ENCODE assay signal across 1 cellular context in the genomic region with DNA sequence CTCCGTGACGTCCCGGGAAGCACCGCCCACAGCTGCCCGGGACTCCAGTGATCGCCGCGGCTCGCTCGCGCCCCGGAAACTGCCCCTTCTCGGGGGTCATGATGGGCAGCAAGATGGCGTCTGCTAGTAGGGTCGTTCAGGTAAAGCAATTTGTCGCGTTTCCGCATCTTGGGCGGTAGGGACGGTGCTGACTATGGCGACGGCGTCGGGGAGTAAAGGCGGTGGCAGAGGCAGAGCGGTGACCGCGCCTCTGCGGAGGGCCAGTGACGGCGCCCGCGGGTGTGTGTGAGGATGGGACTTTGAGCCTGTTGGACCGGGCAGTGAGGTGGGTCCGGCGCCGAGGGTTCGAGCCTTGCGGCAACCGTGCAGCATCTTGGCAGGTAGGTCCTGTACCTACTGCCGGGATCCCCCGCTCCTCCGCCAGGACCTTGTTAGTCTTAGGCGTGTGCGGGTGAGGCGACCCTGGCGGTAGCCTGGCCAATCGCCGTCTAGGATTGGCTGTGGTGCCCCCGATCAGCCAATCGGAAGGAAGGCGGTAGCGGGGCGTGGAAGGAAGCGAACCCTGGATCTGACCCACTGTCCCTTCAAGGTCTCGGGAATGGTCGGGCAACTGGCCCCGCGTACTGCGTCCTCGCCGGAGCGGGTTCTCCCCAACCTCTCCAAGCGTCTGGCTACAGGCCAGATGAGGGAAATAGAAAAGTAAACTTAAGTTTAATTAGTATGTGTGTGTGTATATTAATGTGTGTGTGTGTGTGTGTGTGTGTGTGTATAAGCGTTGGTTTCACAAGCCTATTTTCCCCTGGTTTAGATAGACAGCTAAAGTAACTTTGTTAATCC.
A peak's percentile ranks its signal among the peaks of the same experiment; 100 is the strongest.
TF ChIP-seq lines count a peak whose summit lies in the region.

No MANE protein-coding gene starts in this region.

TF ChIP-seq in HEK293, 187 proteins besides CTCF, POLR2A, EP300 and RAD21 (continued from another document and continues in another):
- peak; percentile 78 for TF ChIP-seq KLF9 (tag by site-specific recombination; IDR thresholded peaks at IDR 0.05; ENCODE audit: low read depth)
- peak; percentile 69 for TF ChIP-seq ZFHX2 (tag by site-specific recombination; conservative IDR thresholded peaks at IDR 0.05)
- TF ChIP-seq ZNF626 (tag by site-specific recombination; IDR thresholded peaks at IDR 0.05): no peak
- TF ChIP-seq SP7 (tag by site-specific recombination; IDR thresholded peaks at IDR 0.05): peak; percentile 84
- TF ChIP-seq, protein P1, sequence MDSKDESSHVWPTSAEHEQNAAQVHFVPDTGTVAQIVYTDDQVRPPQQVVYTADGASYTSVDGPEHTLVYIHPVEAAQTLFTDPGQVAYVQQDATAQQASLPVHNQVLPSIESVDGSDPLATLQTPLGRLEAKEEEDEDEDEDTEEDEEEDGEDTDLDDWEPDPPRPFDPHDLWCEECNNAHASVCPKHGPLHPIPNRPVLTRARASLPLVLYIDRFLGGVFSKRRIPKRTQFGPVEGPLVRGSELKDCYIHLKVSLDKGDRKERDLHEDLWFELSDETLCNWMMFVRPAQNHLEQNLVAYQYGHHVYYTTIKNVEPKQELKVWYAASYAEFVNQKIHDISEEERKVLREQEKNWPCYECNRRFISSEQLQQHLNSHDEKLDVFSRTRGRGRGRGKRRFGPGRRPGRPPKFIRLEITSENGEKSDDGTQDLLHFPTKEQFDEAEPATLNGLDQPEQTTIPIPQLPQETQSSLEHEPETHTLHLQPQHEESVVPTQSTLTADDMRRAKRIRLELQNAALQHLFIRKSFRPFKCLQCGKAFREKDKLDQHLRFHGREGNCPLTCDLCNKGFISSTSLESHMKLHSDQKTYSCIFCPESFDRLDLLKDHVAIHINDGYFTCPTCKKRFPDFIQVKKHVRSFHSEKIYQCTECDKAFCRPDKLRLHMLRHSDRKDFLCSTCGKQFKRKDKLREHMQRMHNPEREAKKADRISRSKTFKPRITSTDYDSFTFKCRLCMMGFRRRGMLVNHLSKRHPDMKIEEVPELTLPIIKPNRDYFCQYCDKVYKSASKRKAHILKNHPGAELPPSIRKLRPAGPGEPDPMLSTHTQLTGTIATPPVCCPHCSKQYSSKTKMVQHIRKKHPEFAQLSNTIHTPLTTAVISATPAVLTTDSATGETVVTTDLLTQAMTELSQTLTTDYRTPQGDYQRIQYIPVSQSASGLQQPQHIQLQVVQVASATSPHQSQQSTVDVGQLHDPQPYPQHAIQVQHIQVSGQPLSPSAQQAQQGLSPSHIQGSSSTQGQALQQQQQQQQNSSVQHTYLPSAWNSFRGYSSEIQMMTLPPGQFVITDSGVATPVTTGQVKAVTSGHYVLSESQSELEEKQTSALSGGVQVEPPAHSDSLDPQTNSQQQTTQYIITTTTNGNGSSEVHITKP (tag by site-specific recombination; IDR thresholded peaks at IDR 0.05): peak; percentile 64
- TF ChIP-seq, protein P2, sequence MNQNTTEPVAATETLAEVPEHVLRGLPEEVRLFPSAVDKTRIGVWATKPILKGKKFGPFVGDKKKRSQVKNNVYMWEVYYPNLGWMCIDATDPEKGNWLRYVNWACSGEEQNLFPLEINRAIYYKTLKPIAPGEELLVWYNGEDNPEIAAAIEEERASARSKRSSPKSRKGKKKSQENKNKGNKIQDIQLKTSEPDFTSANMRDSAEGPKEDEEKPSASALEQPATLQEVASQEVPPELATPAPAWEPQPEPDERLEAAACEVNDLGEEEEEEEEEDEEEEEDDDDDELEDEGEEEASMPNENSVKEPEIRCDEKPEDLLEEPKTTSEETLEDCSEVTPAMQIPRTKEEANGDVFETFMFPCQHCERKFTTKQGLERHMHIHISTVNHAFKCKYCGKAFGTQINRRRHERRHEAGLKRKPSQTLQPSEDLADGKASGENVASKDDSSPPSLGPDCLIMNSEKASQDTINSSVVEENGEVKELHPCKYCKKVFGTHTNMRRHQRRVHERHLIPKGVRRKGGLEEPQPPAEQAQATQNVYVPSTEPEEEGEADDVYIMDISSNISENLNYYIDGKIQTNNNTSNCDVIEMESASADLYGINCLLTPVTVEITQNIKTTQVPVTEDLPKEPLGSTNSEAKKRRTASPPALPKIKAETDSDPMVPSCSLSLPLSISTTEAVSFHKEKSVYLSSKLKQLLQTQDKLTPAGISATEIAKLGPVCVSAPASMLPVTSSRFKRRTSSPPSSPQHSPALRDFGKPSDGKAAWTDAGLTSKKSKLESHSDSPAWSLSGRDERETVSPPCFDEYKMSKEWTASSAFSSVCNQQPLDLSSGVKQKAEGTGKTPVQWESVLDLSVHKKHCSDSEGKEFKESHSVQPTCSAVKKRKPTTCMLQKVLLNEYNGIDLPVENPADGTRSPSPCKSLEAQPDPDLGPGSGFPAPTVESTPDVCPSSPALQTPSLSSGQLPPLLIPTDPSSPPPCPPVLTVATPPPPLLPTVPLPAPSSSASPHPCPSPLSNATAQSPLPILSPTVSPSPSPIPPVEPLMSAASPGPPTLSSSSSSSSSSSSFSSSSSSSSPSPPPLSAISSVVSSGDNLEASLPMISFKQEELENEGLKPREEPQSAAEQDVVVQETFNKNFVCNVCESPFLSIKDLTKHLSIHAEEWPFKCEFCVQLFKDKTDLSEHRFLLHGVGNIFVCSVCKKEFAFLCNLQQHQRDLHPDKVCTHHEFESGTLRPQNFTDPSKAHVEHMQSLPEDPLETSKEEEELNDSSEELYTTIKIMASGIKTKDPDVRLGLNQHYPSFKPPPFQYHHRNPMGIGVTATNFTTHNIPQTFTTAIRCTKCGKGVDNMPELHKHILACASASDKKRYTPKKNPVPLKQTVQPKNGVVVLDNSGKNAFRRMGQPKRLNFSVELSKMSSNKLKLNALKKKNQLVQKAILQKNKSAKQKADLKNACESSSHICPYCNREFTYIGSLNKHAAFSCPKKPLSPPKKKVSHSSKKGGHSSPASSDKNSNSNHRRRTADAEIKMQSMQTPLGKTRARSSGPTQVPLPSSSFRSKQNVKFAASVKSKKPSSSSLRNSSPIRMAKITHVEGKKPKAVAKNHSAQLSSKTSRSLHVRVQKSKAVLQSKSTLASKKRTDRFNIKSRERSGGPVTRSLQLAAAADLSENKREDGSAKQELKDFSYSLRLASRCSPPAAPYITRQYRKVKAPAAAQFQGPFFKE (tag by site-specific recombination; IDR thresholded peaks at IDR 0.05; ENCODE audit: borderline replicate concordance): no peak
- TF ChIP-seq ZBTB48 (tag by site-specific recombination; IDR thresholded peaks at IDR 0.05): peak; percentile 93
- no peak for TF ChIP-seq ZNF211 (tag by site-specific recombination; IDR thresholded peaks at IDR 0.05; ENCODE audit: low read depth)
- TF ChIP-seq ZNF423 (tag by site-specific recombination; IDR thresholded peaks at IDR 0.05): peak; percentile 97
- TF ChIP-seq, protein P3, sequence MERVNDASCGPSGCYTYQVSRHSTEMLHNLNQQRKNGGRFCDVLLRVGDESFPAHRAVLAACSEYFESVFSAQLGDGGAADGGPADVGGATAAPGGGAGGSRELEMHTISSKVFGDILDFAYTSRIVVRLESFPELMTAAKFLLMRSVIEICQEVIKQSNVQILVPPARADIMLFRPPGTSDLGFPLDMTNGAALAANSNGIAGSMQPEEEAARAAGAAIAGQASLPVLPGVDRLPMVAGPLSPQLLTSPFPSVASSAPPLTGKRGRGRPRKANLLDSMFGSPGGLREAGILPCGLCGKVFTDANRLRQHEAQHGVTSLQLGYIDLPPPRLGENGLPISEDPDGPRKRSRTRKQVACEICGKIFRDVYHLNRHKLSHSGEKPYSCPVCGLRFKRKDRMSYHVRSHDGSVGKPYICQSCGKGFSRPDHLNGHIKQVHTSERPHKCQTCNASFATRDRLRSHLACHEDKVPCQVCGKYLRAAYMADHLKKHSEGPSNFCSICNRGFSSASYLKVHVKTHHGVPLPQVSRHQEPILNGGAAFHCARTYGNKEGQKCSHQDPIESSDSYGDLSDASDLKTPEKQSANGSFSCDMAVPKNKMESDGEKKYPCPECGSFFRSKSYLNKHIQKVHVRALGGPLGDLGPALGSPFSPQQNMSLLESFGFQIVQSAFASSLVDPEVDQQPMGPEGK (tag by site-specific recombination; IDR thresholded peaks at IDR 0.05): peak; percentile 90
- TF ChIP-seq KLF7 (tag by site-specific recombination; IDR thresholded peaks at IDR 0.05; ENCODE audit: borderline replicate concordance): peak; percentile 66; the same call in 1 of the 2 replicates
- TF ChIP-seq SP2 (tag by site-specific recombination; IDR thresholded peaks at IDR 0.05): peak; percentile 88
- peak; percentile 9; the same call in 1 of the 2 replicates for TF ChIP-seq ZNF10 (tag by site-specific recombination; IDR thresholded peaks at IDR 0.05)
- TF ChIP-seq, protein P4, sequence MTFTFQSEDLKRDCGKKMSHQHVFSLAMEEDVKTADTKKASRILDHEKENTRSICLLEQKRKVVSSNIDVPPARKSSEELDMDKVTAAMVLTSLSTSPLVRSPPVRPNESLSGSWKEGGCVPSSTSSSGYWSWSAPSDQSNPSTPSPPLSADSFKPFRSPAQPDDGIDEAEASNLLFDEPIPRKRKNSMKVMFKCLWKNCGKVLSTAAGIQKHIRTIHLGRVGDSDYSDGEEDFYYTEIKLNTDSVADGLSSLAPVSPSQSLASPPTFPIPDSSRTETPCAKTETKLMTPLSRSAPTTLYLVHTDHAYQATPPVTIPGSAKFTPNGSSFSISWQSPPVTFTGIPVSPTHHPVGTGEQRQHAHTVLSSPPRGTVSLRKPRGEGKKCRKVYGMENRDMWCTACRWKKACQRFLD (tag by site-specific recombination; IDR thresholded peaks at IDR 0.05): no peak
- TF ChIP-seq IKZF3 (tag by site-specific recombination; IDR thresholded peaks at IDR 0.05): no peak
- no peak for TF ChIP-seq ZNF792 (tag by site-specific recombination; IDR thresholded peaks at IDR 0.05)
- TF ChIP-seq ZNF239 (tag by site-specific recombination; IDR thresholded peaks at IDR 0.05): 0 out of 2 replicates have a peak, but pooled peaks have one; percentile 58
- peak; percentile 27; the same call in 1 of the 2 replicates for TF ChIP-seq OVOL3 (tag by site-specific recombination; IDR thresholded peaks at IDR 0.05)
- TF ChIP-seq, protein P5, sequence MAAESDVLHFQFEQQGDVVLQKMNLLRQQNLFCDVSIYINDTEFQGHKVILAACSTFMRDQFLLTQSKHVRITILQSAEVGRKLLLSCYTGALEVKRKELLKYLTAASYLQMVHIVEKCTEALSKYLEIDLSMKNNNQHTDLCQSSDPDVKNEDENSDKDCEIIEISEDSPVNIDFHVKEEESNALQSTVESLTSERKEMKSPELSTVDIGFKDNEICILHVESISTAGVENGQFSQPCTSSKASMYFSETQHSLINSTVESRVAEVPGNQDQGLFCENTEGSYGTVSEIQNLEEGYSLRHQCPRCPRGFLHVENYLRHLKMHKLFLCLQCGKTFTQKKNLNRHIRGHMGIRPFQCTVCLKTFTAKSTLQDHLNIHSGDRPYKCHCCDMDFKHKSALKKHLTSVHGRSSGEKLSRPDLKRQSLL (tag by site-specific recombination; IDR thresholded peaks at IDR 0.05): 0 out of 2 replicates have a peak, but pooled peaks have one; percentile 12
- TF ChIP-seq, protein P6, sequence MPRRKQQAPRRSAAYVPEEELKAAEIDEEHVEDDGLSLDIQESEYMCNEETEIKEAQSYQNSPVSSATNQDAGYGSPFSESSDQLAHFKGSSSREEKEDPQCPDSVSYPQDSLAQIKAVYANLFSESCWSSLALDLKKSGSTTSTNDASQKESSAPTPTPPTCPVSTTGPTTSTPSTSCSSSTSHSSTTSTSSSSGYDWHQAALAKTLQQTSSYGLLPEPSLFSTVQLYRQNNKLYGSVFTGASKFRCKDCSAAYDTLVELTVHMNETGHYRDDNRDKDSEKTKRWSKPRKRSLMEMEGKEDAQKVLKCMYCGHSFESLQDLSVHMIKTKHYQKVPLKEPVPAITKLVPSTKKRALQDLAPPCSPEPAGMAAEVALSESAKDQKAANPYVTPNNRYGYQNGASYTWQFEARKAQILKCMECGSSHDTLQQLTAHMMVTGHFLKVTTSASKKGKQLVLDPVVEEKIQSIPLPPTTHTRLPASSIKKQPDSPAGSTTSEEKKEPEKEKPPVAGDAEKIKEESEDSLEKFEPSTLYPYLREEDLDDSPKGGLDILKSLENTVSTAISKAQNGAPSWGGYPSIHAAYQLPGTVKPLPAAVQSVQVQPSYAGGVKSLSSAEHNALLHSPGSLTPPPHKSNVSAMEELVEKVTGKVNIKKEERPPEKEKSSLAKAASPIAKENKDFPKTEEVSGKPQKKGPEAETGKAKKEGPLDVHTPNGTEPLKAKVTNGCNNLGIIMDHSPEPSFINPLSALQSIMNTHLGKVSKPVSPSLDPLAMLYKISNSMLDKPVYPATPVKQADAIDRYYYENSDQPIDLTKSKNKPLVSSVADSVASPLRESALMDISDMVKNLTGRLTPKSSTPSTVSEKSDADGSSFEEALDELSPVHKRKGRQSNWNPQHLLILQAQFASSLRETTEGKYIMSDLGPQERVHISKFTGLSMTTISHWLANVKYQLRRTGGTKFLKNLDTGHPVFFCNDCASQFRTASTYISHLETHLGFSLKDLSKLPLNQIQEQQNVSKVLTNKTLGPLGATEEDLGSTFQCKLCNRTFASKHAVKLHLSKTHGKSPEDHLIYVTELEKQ (tag by site-specific recombination; IDR thresholded peaks at IDR 0.05; ENCODE audit: borderline replicate concordance): peak; percentile 52; the same call in 1 of the 2 replicates
- peak; percentile 96 for TF ChIP-seq ZBTB20 (tag by site-specific recombination; IDR thresholded peaks at IDR 0.05)
- TF ChIP-seq ZSCAN23 (tag by site-specific recombination; IDR thresholded peaks at IDR 0.05): peak; percentile 77
- peak; percentile 79 for TF ChIP-seq ZBTB8A (tag by site-specific recombination; IDR thresholded peaks at IDR 0.05)
- peak; percentile 93 for TF ChIP-seq ZFP37 (tag by site-specific recombination; IDR thresholded peaks at IDR 0.05)
- TF ChIP-seq, protein P7, sequence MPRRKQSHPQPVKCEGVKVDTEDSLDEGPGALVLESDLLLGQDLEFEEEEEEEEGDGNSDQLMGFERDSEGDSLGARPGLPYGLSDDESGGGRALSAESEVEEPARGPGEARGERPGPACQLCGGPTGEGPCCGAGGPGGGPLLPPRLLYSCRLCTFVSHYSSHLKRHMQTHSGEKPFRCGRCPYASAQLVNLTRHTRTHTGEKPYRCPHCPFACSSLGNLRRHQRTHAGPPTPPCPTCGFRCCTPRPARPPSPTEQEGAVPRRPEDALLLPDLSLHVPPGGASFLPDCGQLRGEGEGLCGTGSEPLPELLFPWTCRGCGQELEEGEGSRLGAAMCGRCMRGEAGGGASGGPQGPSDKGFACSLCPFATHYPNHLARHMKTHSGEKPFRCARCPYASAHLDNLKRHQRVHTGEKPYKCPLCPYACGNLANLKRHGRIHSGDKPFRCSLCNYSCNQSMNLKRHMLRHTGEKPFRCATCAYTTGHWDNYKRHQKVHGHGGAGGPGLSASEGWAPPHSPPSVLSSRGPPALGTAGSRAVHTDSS (tag by site-specific recombination; IDR thresholded peaks at IDR 0.05): no peak
- peak; percentile 93 for TF ChIP-seq ZBTB17 (tag by site-specific recombination; IDR thresholded peaks at IDR 0.05)
- TF ChIP-seq ZNF335 (tag by site-specific recombination; conservative IDR thresholded peaks at IDR 0.05): peak; percentile 99
- TF ChIP-seq ZSCAN30 (tag by site-specific recombination; IDR thresholded peaks at IDR 0.05): peak; percentile 67; the same call in 1 of the 2 replicates
- TF ChIP-seq ZNF114 (tag by site-specific recombination; IDR thresholded peaks at IDR 0.05): no peak
- peak; percentile 94 for TF ChIP-seq ZNF501 (tag by site-specific recombination; IDR thresholded peaks at IDR 0.05)
- peak; percentile 60; the same call in 1 of the 2 replicates for TF ChIP-seq ZSCAN16 (tag by site-specific recombination; IDR thresholded peaks at IDR 0.05)
- no peak for TF ChIP-seq ZNF521 (tag by site-specific recombination; IDR thresholded peaks at IDR 0.05)
- TF ChIP-seq, protein P8, sequence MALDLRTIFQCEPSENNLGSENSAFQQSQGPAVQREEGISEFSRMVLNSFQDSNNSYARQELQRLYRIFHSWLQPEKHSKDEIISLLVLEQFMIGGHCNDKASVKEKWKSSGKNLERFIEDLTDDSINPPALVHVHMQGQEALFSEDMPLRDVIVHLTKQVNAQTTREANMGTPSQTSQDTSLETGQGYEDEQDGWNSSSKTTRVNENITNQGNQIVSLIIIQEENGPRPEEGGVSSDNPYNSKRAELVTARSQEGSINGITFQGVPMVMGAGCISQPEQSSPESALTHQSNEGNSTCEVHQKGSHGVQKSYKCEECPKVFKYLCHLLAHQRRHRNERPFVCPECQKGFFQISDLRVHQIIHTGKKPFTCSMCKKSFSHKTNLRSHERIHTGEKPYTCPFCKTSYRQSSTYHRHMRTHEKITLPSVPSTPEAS (tag by site-specific recombination; IDR thresholded peaks at IDR 0.05): peak; percentile 94
